ENCODE assay signal across 2 cellular contexts in genomic region chr2:66573412-66573811, GRCh38.
TF ChIP-seq lines count a peak whose summit lies in the region.

No MANE protein-coding gene starts in this region.

TF ChIP-seq in SK-N-SH, 30 proteins besides CTCF, POLR2A, EP300 and RAD21 (continued from another document):
- no peak for TF ChIP-seq USF1 (IDR thresholded peaks at IDR 0.05; ENCODE audit: borderline replicate concordance, low read depth)
- TF ChIP-seq GABPA (IDR thresholded peaks at IDR 0.05; ENCODE audit: low read depth) = no peak
- TF ChIP-seq, protein P1, sequence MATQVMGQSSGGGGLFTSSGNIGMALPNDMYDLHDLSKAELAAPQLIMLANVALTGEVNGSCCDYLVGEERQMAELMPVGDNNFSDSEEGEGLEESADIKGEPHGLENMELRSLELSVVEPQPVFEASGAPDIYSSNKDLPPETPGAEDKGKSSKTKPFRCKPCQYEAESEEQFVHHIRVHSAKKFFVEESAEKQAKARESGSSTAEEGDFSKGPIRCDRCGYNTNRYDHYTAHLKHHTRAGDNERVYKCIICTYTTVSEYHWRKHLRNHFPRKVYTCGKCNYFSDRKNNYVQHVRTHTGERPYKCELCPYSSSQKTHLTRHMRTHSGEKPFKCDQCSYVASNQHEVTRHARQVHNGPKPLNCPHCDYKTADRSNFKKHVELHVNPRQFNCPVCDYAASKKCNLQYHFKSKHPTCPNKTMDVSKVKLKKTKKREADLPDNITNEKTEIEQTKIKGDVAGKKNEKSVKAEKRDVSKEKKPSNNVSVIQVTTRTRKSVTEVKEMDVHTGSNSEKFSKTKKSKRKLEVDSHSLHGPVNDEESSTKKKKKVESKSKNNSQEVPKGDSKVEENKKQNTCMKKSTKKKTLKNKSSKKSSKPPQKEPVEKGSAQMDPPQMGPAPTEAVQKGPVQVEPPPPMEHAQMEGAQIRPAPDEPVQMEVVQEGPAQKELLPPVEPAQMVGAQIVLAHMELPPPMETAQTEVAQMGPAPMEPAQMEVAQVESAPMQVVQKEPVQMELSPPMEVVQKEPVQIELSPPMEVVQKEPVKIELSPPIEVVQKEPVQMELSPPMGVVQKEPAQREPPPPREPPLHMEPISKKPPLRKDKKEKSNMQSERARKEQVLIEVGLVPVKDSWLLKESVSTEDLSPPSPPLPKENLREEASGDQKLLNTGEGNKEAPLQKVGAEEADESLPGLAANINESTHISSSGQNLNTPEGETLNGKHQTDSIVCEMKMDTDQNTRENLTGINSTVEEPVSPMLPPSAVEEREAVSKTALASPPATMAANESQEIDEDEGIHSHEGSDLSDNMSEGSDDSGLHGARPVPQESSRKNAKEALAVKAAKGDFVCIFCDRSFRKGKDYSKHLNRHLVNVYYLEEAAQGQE (IDR thresholded peaks at IDR 0.05; ENCODE audit: low read depth, low read length) = no peak

TF ChIP-seq in SK-N-SH treated with all-trans-retinoic acid at 6 μM for 48 hours, 23 proteins besides CTCF, POLR2A, EP300 and RAD21 (continued from another document):
- no peak for TF ChIP-seq TSHZ2 (CRISPR knock-in tag; IDR thresholded peaks at IDR 0.05)
